In genomic region chr5:44783916-44784315, GRCh38 we compare ENCODE assay signal across 1 cellular context.
TF ChIP-seq lines count a peak whose summit lies in the region.

No MANE protein-coding gene starts in this region.

TF ChIP-seq in K562, 482 proteins besides CTCF, POLR2A, EP300 and RAD21 (continued from another document):
- TF ChIP-seq, protein P1, sequence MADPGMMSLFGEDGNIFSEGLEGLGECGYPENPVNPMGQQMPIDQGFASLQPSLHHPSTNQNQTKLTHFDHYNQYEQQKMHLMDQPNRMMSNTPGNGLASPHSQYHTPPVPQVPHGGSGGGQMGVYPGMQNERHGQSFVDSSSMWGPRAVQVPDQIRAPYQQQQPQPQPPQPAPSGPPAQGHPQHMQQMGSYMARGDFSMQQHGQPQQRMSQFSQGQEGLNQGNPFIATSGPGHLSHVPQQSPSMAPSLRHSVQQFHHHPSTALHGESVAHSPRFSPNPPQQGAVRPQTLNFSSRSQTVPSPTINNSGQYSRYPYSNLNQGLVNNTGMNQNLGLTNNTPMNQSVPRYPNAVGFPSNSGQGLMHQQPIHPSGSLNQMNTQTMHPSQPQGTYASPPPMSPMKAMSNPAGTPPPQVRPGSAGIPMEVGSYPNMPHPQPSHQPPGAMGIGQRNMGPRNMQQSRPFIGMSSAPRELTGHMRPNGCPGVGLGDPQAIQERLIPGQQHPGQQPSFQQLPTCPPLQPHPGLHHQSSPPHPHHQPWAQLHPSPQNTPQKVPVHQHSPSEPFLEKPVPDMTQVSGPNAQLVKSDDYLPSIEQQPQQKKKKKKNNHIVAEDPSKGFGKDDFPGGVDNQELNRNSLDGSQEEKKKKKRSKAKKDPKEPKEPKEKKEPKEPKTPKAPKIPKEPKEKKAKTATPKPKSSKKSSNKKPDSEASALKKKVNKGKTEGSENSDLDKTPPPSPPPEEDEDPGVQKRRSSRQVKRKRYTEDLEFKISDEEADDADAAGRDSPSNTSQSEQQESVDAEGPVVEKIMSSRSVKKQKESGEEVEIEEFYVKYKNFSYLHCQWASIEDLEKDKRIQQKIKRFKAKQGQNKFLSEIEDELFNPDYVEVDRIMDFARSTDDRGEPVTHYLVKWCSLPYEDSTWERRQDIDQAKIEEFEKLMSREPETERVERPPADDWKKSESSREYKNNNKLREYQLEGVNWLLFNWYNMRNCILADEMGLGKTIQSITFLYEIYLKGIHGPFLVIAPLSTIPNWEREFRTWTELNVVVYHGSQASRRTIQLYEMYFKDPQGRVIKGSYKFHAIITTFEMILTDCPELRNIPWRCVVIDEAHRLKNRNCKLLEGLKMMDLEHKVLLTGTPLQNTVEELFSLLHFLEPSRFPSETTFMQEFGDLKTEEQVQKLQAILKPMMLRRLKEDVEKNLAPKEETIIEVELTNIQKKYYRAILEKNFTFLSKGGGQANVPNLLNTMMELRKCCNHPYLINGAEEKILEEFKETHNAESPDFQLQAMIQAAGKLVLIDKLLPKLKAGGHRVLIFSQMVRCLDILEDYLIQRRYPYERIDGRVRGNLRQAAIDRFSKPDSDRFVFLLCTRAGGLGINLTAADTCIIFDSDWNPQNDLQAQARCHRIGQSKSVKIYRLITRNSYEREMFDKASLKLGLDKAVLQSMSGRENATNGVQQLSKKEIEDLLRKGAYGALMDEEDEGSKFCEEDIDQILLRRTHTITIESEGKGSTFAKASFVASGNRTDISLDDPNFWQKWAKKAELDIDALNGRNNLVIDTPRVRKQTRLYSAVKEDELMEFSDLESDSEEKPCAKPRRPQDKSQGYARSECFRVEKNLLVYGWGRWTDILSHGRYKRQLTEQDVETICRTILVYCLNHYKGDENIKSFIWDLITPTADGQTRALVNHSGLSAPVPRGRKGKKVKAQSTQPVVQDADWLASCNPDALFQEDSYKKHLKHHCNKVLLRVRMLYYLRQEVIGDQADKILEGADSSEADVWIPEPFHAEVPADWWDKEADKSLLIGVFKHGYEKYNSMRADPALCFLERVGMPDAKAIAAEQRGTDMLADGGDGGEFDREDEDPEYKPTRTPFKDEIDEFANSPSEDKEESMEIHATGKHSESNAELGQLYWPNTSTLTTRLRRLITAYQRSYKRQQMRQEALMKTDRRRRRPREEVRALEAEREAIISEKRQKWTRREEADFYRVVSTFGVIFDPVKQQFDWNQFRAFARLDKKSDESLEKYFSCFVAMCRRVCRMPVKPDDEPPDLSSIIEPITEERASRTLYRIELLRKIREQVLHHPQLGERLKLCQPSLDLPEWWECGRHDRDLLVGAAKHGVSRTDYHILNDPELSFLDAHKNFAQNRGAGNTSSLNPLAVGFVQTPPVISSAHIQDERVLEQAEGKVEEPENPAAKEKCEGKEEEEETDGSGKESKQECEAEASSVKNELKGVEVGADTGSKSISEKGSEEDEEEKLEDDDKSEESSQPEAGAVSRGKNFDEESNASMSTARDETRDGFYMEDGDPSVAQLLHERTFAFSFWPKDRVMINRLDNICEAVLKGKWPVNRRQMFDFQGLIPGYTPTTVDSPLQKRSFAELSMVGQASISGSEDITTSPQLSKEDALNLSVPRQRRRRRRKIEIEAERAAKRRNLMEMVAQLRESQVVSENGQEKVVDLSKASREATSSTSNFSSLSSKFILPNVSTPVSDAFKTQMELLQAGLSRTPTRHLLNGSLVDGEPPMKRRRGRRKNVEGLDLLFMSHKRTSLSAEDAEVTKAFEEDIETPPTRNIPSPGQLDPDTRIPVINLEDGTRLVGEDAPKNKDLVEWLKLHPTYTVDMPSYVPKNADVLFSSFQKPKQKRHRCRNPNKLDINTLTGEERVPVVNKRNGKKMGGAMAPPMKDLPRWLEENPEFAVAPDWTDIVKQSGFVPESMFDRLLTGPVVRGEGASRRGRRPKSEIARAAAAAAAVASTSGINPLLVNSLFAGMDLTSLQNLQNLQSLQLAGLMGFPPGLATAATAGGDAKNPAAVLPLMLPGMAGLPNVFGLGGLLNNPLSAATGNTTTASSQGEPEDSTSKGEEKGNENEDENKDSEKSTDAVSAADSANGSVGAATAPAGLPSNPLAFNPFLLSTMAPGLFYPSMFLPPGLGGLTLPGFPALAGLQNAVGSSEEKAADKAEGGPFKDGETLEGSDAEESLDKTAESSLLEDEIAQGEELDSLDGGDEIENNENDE (IDR thresholded peaks at IDR 0.05; ENCODE audit: low read depth, low read length): no peak
- TF ChIP-seq ZNF143 (CRISPR knock-in tag; IDR thresholded peaks at IDR 0.05) (no peak), ZNF740 (CRISPR knock-in tag; IDR thresholded peaks at IDR 0.05) (no peak), ZNF740 (tag; IDR thresholded peaks at IDR 0.05) (no peak), ZNF347 (CRISPR knock-in tag; IDR thresholded peaks at IDR 0.05; ENCODE audit: low read depth) (no peak), ZNF232 (CRISPR knock-in tag; IDR thresholded peaks at IDR 0.05) (no peak), NR2C1 (IDR thresholded peaks at IDR 0.05) (no peak), NR2C1 (tag; IDR thresholded peaks at IDR 0.05) (peak; percentile 71), NCOA6 (IDR thresholded peaks at IDR 0.05) (no peak), HNRNPK (IDR thresholded peaks at IDR 0.05; ENCODE audit: low read depth, low read length, poor library complexity, severe bottlenecking) (no peak), ATF1 (CRISPR knock-in tag; IDR thresholded peaks at IDR 0.05) (no peak), ATF1 (tag; IDR thresholded peaks at IDR 0.05) (no peak), POU5F1 (IDR thresholded peaks at IDR 0.05; ENCODE audit: borderline replicate concordance, low read depth, low read length, partially characterized antibody) (no peak), ZBTB33 (CRISPR knock-in tag; IDR thresholded peaks at IDR 0.05) (no peak), SREBF1 (IDR thresholded peaks at IDR 0.05; ENCODE audit: borderline replicate concordance, low read depth, low read length) (no peak), ZNF639 (CRISPR knock-in tag; conservative IDR thresholded peaks at IDR 0.05 in 1 of 2, IDR thresholded peaks at IDR 0.05 in 1 of 2) (0 out of 4 replicates have a peak, but pooled peaks of 1 of the 2 experiments have one; percentile 24), HEY1 (CRISPR knock-in tag; IDR thresholded peaks at IDR 0.05; ENCODE audit: borderline replicate concordance) (no peak), CHD2 (IDR thresholded peaks at IDR 0.05; ENCODE audit: low read depth, low read length) (no peak), MEF2A (IDR thresholded peaks at IDR 0.05; ENCODE audit: control insufficient read depth, low read depth, low read length) (no peak)
- TF ChIP-seq, protein P2, sequence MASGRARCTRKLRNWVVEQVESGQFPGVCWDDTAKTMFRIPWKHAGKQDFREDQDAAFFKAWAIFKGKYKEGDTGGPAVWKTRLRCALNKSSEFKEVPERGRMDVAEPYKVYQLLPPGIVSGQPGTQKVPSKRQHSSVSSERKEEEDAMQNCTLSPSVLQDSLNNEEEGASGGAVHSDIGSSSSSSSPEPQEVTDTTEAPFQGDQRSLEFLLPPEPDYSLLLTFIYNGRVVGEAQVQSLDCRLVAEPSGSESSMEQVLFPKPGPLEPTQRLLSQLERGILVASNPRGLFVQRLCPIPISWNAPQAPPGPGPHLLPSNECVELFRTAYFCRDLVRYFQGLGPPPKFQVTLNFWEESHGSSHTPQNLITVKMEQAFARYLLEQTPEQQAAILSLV (tag; IDR thresholded peaks at IDR 0.05): 0 out of 2 replicates have a peak, but pooled peaks have one; percentile 12
